21 cellular contexts compared by ENCODE assay signal in the genomic region with DNA sequence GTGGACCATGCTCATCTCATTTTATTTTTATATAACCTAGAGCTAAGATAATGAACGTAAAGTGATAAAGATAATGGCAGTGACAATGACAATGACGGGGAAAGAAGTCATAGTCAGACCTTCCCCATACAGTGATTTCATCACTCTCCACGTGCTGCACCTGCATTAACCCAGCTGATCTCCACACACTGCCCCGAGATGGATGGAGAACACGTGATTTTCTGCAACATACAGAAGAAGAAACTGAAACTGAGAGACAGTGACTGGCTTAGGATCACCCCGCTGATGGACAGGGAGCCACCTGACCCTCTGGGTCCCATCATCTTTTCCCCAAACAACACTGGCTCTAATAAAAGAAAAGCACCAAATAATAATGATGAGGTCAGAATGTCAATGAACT. TPM values are rescaled to one million over a fixed set of nuclear protein-coding genes. Genes with fewer than 3 reads are reported as not detected.
A peak's percentile ranks its signal among the peaks of the same experiment; 100 is the strongest.
DNase-seq lines count a peak whose midpoint lies in the region; ATAC-seq and TF ChIP-seq lines count a peak whose summit lies in the region.
"Had no signal": no experiment of that assay in that cellular context is flagged by ENCODE, and none has a peak within 500 bp of the region (broad histone marks: within the 10 kb centered on the region; RNA-seq: fewer than 3 reads in every experiment).

No MANE protein-coding gene starts in this region.

- peaks cover 5% of the 10 kb centered on the region for H3K4me1 ChIP-seq in MM.1S (ENCODE audit: low read length)

- peak overlapping the region; percentile 22 for H3K4me3 Mint-ChIP-seq in endothelial cell (ENCODE audit: unreplicated experiment)
- H3K4me3 Mint-ChIP-seq: B cell; CD4-positive, alpha-beta T cell; CD8-positive, alpha-beta memory T cell had no signal

- no peaks in the 10 kb centered on the region for H3K27me3 ChIP-seq in MM.1S (replicated peaks; ENCODE audit: insufficient read depth, low read length)
- H3K27me3 ChIP-seq: BLaER1 had no signal

- no peak overlapping the region for H3K27ac Mint-ChIP-seq in endothelial cell (ENCODE audit: unreplicated experiment)
- H3K27ac Mint-ChIP-seq: B cell; CD4-positive, alpha-beta T cell; CD8-positive, alpha-beta memory T cell had no signal

- no peak overlapping the region for H3K9ac ChIP-seq in MM.1S (ENCODE audit: low read length)
- H3K9ac ChIP-seq: BLaER1, GM23248 had no signal

- ATAC-seq in GM19463 (IDR thresholded peaks at IDR 0.05; ENCODE audit: unreplicated experiment) = no peak
- ATAC-seq: GM12878 had no signal

- peak overlapping the region; percentile 52; the same call in 1 of the 2 replicates for H3K27ac ChIP-seq in MM.1S (ENCODE audit: low read length)
- H3K27ac ChIP-seq: 22Rv1, BLaER1, C4-2B, GM23248 had no signal

- H3K4me2 ChIP-seq in MM.1S (ENCODE audit: low read depth, low read length) = peak overlapping the region; percentile 15; the same call in 1 of the 2 replicates
- H3K4me2 ChIP-seq: BLaER1 had no signal

- no peak overlapping the region for H3K4me3 ChIP-seq in MM.1S (ENCODE audit: low read length)
- H3K4me3 ChIP-seq: BLaER1, GM12878, GM23248 had no signal

- peaks cover 4% of the 10 kb centered on the region for H3K79me2 ChIP-seq in MM.1S (ENCODE audit: low read length)

- H3K9me2 ChIP-seq in MM.1S (replicated peaks; ENCODE audit: insufficient read depth, low read length) = no peaks in the 10 kb centered on the region

- no peaks in the 10 kb centered on the region for H3K9me3 ChIP-seq in MM.1S (replicated peaks; ENCODE audit: insufficient read depth, low read length)
- H3K9me3 ChIP-seq: BLaER1 had no signal

- peaks cover 48% of the 10 kb centered on the region for H3K36me3 Mint-ChIP-seq in endothelial cell (ENCODE audit: low read depth, unreplicated experiment)
- H3K36me3 Mint-ChIP-seq: CD8-positive, alpha-beta memory T cell had no signal

- H3K36me3 ChIP-seq in MM.1S (replicated peaks; ENCODE audit: insufficient read depth, low read length) = peaks cover 14% of the 10 kb centered on the region; the same call in 1 of the 2 replicates

- no peak overlapping the region for H2AFZ ChIP-seq in MM.1S (ENCODE audit: low read length)
- H2AFZ ChIP-seq: GM23248 had no signal

- DNase-seq in NCI-H748 (lab: John Stamatoyannopoulos, UW; ENCODE audit: unreplicated experiment) = peak; percentile 43
- DNase-seq in NCI-H748 treated with DMSO at 0.1 percent for 48 hours (lab: John Stamatoyannopoulos, UW) = no peak
- DNase-seq in MM.1S = peak; percentile 93
- DNase-seq in endothelial cell (ENCODE audit: low spot score) = no peak
- no peak for DNase-seq in kidney glomerular epithelial cell (lab: John Stamatoyannopoulos, UW)
- DNase-seq in NCI-H774 (lab: John Stamatoyannopoulos, UW) = no peak
- DNase-seq: CD4-positive, alpha-beta T cell; CD8-positive, alpha-beta memory T cell; DMS 273 treated with DMSO at 0.1 percent for 48 hours; DMS79; EL; GDM1; GM23248; H7; HCEC 1CT had no signal

- no peaks in the 10 kb centered on the region for H4K20me1 ChIP-seq in MM.1S (ENCODE audit: insufficient read depth, low read length)
- H4K20me1 ChIP-seq: BLaER1 had no signal

- peaks cover 2% of the 10 kb centered on the region for H3K27me3 Mint-ChIP-seq in endothelial cell (ENCODE audit: unreplicated experiment)
- H3K27me3 Mint-ChIP-seq: B cell; CD4-positive, alpha-beta T cell had no signal

- H3F3A ChIP-seq in MM.1S (ENCODE audit: insufficient read depth, low read length) = no peaks in the 10 kb centered on the region

- H3K4me1 Mint-ChIP-seq in endothelial cell (ENCODE audit: unreplicated experiment) = peaks cover 3% of the 10 kb centered on the region
- H3K4me1 Mint-ChIP-seq: B cell; CD8-positive, alpha-beta memory T cell had no signal

- H3K9me3 Mint-ChIP-seq in endothelial cell (ENCODE audit: unreplicated experiment) = no peaks in the 10 kb centered on the region
- H3K9me3 Mint-ChIP-seq: CD4-positive, alpha-beta T cell had no signal

- TF ChIP-seq CTCF in MM.1S (IDR thresholded peaks at IDR 0.05; ENCODE audit: low read length) (no peak), endothelial cell (IDR thresholded peaks at IDR 0.05; ENCODE audit: unreplicated experiment) (no peak)

RNA-seq across cellular contexts. Expression of gene EVC2, which starts 22.0 kb away (rescaled TPM):
- 7.4 TPM for total RNA-seq in endothelial cell (ENCODE audit: unreplicated experiment)

RNA-seq across cellular contexts. Expression of gene EVC, which starts 24.7 kb away (rescaled TPM):
- total RNA-seq in endothelial cell (ENCODE audit: unreplicated experiment) = 14.9 TPM

Comparison
In these comparisons a context has a peak if more than half of its experiments do, and no peak if none do; other contexts are left out.
1. DNase-seq: peak in NCI-H748 (single experiment) and MM.1S (single experiment); none in NCI-H748 treated with DMSO at 0.1 percent for 48 hours (single experiment), endothelial cell (single experiment), kidney glomerular epithelial cell (single experiment) and NCI-H774 (single experiment).